1 cellular context compared by ENCODE assay signal in genomic region chr15:80168421-80168820, GRCh38.
TF ChIP-seq lines count a peak whose summit lies in the region.

No MANE protein-coding gene starts in this region.

TF ChIP-seq in IMR-90, 13 proteins besides CTCF, POLR2A, EP300 and RAD21 (continued from another document):
- TF ChIP-seq USF2 (IDR thresholded peaks at IDR 0.05; ENCODE audit: low read depth, low read length) = no peak
- TF ChIP-seq MAFK (IDR thresholded peaks at IDR 0.05; ENCODE audit: low read depth, low read length) = no peak
- TF ChIP-seq RFX5 (IDR thresholded peaks at IDR 0.05; ENCODE audit: low read depth, low read length) = no peak
- TF ChIP-seq NFE2L2 (IDR thresholded peaks at IDR 0.05; ENCODE audit: low read depth, low read length) = no peak
- no peak for TF ChIP-seq MXI1 (IDR thresholded peaks at IDR 0.05; ENCODE audit: borderline replicate concordance, low read depth, low read length)
